Comparison of ENCODE assay signal across 8 cellular contexts in genomic region chr10:132331956-132332749, GRCh38.
A peak's percentile ranks its signal among the peaks of the same experiment; 100 is the strongest.
DNase-seq lines count a peak whose midpoint lies in the region; ATAC-seq and TF ChIP-seq lines count a peak whose summit lies in the region.

Gene LRRC27 (plus strand): TSS chr10:132332193. CDS start chr10:132333525, 1,332 bp downstream.

- peak within 1 kb of the TSS; percentile 99 for H3K4me3 ChIP-seq in astrocyte of the spinal cord (ENCODE audit: low read depth, low read length)

- TF ChIP-seq CTCF in astrocyte of the spinal cord (IDR thresholded peaks at IDR 0.05; ENCODE audit: low read depth, low read length), result no peak

- in situ Hi-C loops in astrocyte of the spinal cord (cut with HindIII; ENCODE audit: low sequenced_read_pairs), result no loop called here

- DNase-seq in NCI-H2029 treated with DMSO at 0.1 percent for 48 hours (lab: John Stamatoyannopoulos, UW) (peak; percentile 67), T1000 (lab: John Stamatoyannopoulos, UW) (peak; percentile 99), astrocyte of the spinal cord (ENCODE audit: low read depth, low spot score) (peak; percentile 97), hippocampal formation (lab: John Stamatoyannopoulos, UW) (peak; percentile 89 to 98), retina (peak; percentile 96), OCI-M2 (lab: John Stamatoyannopoulos, UW; ENCODE audit: unreplicated experiment) (no peak)

- ATAC-seq in GM18519 (IDR thresholded peaks at IDR 0.05; ENCODE audit: low FRiP score, unreplicated experiment) (peak; percentile 68), HG03039 (IDR thresholded peaks at IDR 0.05; ENCODE audit: unreplicated experiment) (peak; percentile 69)
